In the genomic region with DNA sequence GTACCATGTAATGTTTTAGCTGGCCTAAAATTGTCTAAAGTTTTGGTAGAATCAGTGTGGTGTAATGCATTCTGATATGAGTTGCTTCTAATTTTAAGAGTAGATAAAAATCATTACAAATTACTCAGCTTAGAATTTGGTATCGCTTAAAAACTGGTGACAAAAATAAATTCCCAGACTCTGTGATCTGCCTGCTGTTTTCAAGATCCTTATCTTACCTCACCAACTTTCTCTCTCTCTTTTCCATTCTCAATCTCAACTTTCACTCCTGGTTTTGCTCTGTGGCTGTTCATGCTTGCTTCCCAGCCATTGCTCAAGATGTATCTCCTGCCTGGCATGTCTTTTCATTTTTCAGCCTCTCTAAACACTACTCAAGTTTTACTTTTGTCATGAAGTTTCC, we compare ENCODE assay signal across 9 cellular contexts. TPM values are rescaled to one million over a fixed set of nuclear protein-coding genes. Genes with fewer than 3 reads are reported as not detected.
DNase-seq lines count a peak whose midpoint lies in the region; ATAC-seq, FAIRE-seq and TF ChIP-seq lines count a peak whose summit lies in the region.
"Had no signal": no experiment of that assay in that cellular context is flagged by ENCODE, and none has a peak within 500 bp of the region (broad histone marks: within the 10 kb centered on the region; RNA-seq: fewer than 3 reads in every experiment).

No MANE protein-coding gene starts in this region.

- no peaks in the 10 kb centered on the region for H3K27me3 Mint-ChIP-seq in naive thymus-derived CD8-positive, alpha-beta T cell

- CTCF ChIA-PET in K562 (lab: Yijun Ruan, JAX; ENCODE audit: low intra/inter-chr PET ratio): no interaction called here

- no peak overlapping the region for H3K4me3 ChIP-seq in HUES6 (ENCODE audit: low read depth, low read length)
- no peak overlapping the region for H3K4me3 ChIP-seq in K562

- POLR2A ChIA-PET in K562 (lab: Yijun Ruan, JAX): interaction anchor here (0.8 kb wide), 1 partner anchor 15 kb away, joined by 3 read pairs; no protein-coding TSS in a partner anchor
- POLR2A ChIA-PET in naive thymus-derived CD8-positive, alpha-beta T cell (lab: Charles Lee): no interaction called here

- no peaks in the 10 kb centered on the region for H3K36me3 ChIP-seq in HUES6 (ENCODE audit: control insufficient read depth, insufficient read depth, low read length)
- no peaks in the 10 kb centered on the region for H3K36me3 ChIP-seq in K562 (ENCODE audit: control insufficient read depth, insufficient read depth, low read length)

- peaks cover 32% of the 10 kb centered on the region for H3K4me1 ChIP-seq in HUES6 (ENCODE audit: control insufficient read depth, insufficient read depth, low read length)
- peaks cover 0 to 10% of the 10 kb centered on the region in 2 experiments; a peak in 1 of 5 replicates for H3K4me1 ChIP-seq in K562 (replicated peaks in 1 of 2; ENCODE audit: control insufficient read depth in 2 of 2, insufficient read depth in 2 of 2, low read length in 2 of 2)

- H3K79me2 ChIP-seq in K562 (ENCODE audit: control insufficient read depth, insufficient read depth, low read length): peaks cover 92% of the 10 kb centered on the region

- H2AFZ ChIP-seq in K562 (ENCODE audit: low read depth, low read length): no peak overlapping the region

- TF ChIP-seq POLR2A in K562 (conservative IDR thresholded peaks at IDR 0.05): no peak

- intact Hi-C loops in K562 (cut with micrococcal nuclease): no loop called here

- peak; percentile 18 for DNase-seq in GM03348 (ENCODE audit: low spot score)
- no peak for DNase-seq in K562 (ENCODE audit: extremely low read depth in 1 of 4, low spot score in 3 of 4)
- DNase-seq in naive thymus-derived CD8-positive, alpha-beta T cell: no peak
- no peak for DNase-seq in NCI-H524 treated with DMSO at 0.1 percent for 48 hours (lab: John Stamatoyannopoulos, UW)
- DNase-seq in germinal center (ENCODE audit: low spot score): no peak
- DNase-seq in NCI-H2171 (lab: John Stamatoyannopoulos, UW): no peak
- DNase-seq: activated CD4-positive, CD25-positive, alpha-beta regulatory T cell treated with anti-CD3 and anti-CD28 coated beads, Interleukin-2, amount 50 U/mL, for 72 hours; Right ventricle myocardium superior had no signal

- H3K9me3 ChIP-seq in HUES6 (ENCODE audit: control insufficient read depth, insufficient read depth, low read depth, low read length) (no peaks in the 10 kb centered on the region), K562 (replicated peaks; ENCODE audit: control insufficient read depth, insufficient read depth, low read depth, low read length) (no peaks in the 10 kb centered on the region)

- TF ChIP-seq CTCF in K562 (IDR thresholded peaks at IDR 0.05 in 2 of 3, conservative IDR thresholded peaks at IDR 0.05 in 1 of 3; ENCODE audit: insufficient read depth in 2 of 3, low read depth in 1 of 3, low read length in 3 of 3): no peak

- in situ Hi-C loops in K562 (cut with MboI): no loop called here

- TF ChIP-seq EP300 in K562 (IDR thresholded peaks at IDR 0.05; ENCODE audit: low read length): no peak

- 0 out of 2 replicates have a peak overlapping the region, but pooled peaks have one; percentile 22 for H3K27ac ChIP-seq in HUES6 (ENCODE audit: low read depth, low read length)
- H3K27ac ChIP-seq in K562 (ENCODE audit: extremely low read depth, low read depth, low read length): no peak overlapping the region

- H3K4me1 Mint-ChIP-seq in naive thymus-derived CD8-positive, alpha-beta T cell: peaks cover 21 to 67% (median 48%) of the 10 kb centered on the region in 4 donors

- no peak for TF ChIP-seq RAD21 in K562 (CRISPR knock-in tag; conservative IDR thresholded peaks at IDR 0.05 in 1 of 2, IDR thresholded peaks at IDR 0.05 in 1 of 2)

- H3K4me2 ChIP-seq in K562 (ENCODE audit: insufficient read depth, low read length): no peak overlapping the region

- peak; percentile 40 for FAIRE-seq in K562 (lab: Jason Lieb, UNC)

- no peak for ATAC-seq in K562
- no peak for ATAC-seq in naive thymus-derived CD8-positive, alpha-beta T cell

- H3K9me1 ChIP-seq in K562 (ENCODE audit: control insufficient read depth, insufficient read depth, low read length): no peaks in the 10 kb centered on the region

- H3K36me3 Mint-ChIP-seq in naive thymus-derived CD8-positive, alpha-beta T cell: no peaks in the 10 kb centered on the region

- peak overlapping the region in 9 of 10 donors; percentile 6 to 72 (median 59) for H3K4me3 Mint-ChIP-seq in naive thymus-derived CD8-positive, alpha-beta T cell

- BruUV-seq in K562 (replicated peaks; lab: Mats Ljungman, UMichigan): no TSS peak

- H3K27ac Mint-ChIP-seq in naive thymus-derived CD8-positive, alpha-beta T cell: peak overlapping the region in 8 of 10 donors; percentile 67 to 86 (median 74)

- no peak overlapping the region for H3K9ac ChIP-seq in HUES6 (ENCODE audit: low read length)
- no peak overlapping the region for H3K9ac ChIP-seq in K562 (ENCODE audit: insufficient read depth in 1 of 2, low read depth in 2 of 2, low read length in 2 of 2)

- 6% methylated on average over 1 of the region's 1 CpG for WGBS in K562 (ENCODE audit: insufficient coverage, low coverage, missing lambda C conversion rate)

- H4K20me1 ChIP-seq in K562 (replicated peaks; ENCODE audit: control insufficient read depth, insufficient read depth, low read length): peaks cover 7% of the 10 kb centered on the region; the same call in 1 of the 2 replicates

- H3K27me3 ChIP-seq in HUES6 (ENCODE audit: control insufficient read depth, insufficient read depth, low read length) (no peaks in the 10 kb centered on the region), K562 (ENCODE audit: control insufficient read depth in 2 of 2, insufficient read depth in 2 of 2, low read length in 2 of 2) (no peaks in the 10 kb centered on the region)

- H3K9me3 Mint-ChIP-seq in naive thymus-derived CD8-positive, alpha-beta T cell: no peaks in the 10 kb centered on the region

TF ChIP-seq in K562, 482 proteins besides CTCF, POLR2A, EP300 and RAD21 (continues in another document):
- TF ChIP-seq ARNT (IDR thresholded peaks at IDR 0.05) (no peak), RB1 (IDR thresholded peaks at IDR 0.05; ENCODE audit: low read depth) (no peak), SP2 (IDR thresholded peaks at IDR 0.05; ENCODE audit: extremely low read depth, low read depth, low read length, poor library complexity, severe bottlenecking) (no peak), SRF (CRISPR knock-in tag; IDR thresholded peaks at IDR 0.05) (no peak), BDP1 (IDR thresholded peaks at IDR 0.05; ENCODE audit: insufficient read depth, insufficient read length) (no peak), ZNF766 (CRISPR knock-in tag; conservative IDR thresholded peaks at IDR 0.05) (no peak)
- TF ChIP-seq, protein P1, sequence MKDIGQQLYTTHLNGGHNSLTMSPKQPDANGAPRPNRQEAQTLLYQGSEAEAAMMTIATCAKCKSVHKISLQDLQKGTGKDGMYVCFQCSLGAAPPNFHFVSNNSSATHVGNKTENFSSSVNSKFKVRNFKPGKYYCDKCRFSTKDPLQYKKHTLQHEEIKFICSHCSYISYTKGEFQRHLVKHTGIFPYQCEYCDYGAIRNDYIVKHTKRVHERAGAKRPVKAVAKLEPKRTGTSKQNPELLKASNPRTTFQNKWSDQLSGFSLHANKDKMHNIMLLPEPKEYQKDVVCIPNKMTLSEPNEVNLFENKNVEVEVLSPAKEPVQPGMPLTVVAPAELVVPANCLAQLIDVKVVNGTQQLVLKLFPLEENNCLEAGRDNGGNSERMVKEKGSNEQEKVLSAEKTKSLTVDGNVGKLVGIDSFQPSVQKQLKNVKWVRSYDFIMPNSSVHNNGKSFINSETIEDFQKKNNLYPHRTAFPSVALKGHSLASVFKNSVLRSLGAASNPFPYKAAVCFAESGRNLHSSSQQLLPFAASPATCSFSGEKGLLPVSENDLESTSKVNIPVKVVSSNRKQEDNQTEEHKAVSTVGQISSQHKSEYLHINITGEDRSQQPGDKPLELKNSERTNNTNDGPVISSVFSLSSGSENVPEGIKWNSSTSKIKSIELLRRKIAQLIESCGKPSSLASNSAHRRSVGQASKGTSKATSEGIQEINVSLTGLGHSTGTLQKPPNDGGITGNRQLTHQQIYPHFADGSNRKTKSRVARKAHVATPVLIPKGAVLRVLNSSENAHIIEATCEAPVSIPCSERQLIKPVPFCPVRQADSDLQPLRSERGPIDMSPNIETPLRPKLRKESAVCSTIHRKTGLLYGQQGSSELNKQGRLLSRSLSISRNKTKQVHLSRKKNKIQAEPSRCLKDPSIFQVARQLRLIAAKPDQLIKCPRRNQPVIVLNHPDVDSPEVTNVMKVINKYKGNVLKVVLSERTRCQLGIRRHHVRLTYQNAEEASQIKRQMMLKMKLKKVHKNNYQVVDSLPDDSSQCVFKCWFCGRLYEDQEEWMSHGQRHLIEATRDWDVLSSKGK (CRISPR knock-in tag; IDR thresholded peaks at IDR 0.05): no peak

RNA-seq across cellular contexts. Expression of a gene that starts 45.7 kb away (rescaled TPM):
- 177 and 194 TPM in 2 replicates for total RNA-seq in K562 (2011; cell fraction: chromatin; rRNA removed; ENCODE audit: low replicate concordance)
- total RNA-seq in K562 (2011; cell fraction: nucleolus; rRNA removed): 37.9 and 49.0 TPM in 2 replicates
- 77.7 and 107 TPM in 2 replicates for total RNA-seq in K562 (2011; cell fraction: nucleoplasm; rRNA removed)
- total RNA-seq in K562 (2014; rRNA removed): 132 and 141 TPM in 2 replicates
- 49.6 and 59.4 TPM in 2 replicates for total RNA-seq in K562 (2014; rRNA removed; fragmentation: Illumina TruSeq; extraction: Trizol)
- 50.3 and 52.9 TPM in 2 replicates for total RNA-seq in K562 (2015; rRNA removed; fragmentation: Illumina TruSeq; extraction: Trizol)
- 76.5 and 78.4 TPM in 2 replicates for total RNA-seq in K562 (2021)
- polyA plus RNA-seq in K562 (2011; rRNA removed): 66.8 and 75.1 TPM in 2 replicates
- 67.8 and 76.1 TPM in 2 replicates for polyA plus RNA-seq in K562 (2011; cell fraction: cytosol; rRNA removed)
- polyA plus RNA-seq in K562 (2011; cell fraction: nucleus; rRNA removed): 104 and 117 TPM in 2 replicates
- polyA plus RNA-seq in K562 (2012): 28.6 and 33.8 TPM in 2 replicates
- 57.4 and 72.5 TPM in 2 replicates for polyA plus RNA-seq in K562 (2014; fragmentation: Illumina TruSeq; extraction: Trizol)
- polyA plus RNA-seq in K562 (2014; fragmentation: Nextera tagmentation; extraction: Ambion mirVana): 10 to 100 TPM; 10.5 to 12.9 TPM
- polyA plus RNA-seq in K562 (2014; rRNA removed): 22.4 and 23.5 TPM in 2 replicates
- 80.0 and 109 TPM in 2 replicates for polyA minus RNA-seq in K562 (2011; rRNA and poly(A)+ RNA removed)
- polyA minus RNA-seq in K562 (2011; cell fraction: cytosol; rRNA and poly(A)+ RNA removed): 48.3 and 64.8 TPM in 2 replicates
- polyA minus RNA-seq in K562 (2011; cell fraction: nucleus; rRNA and poly(A)+ RNA removed): 74.5 and 100 TPM in 2 replicates
- 10 to 100 TPM; 73.6 to 77.3 TPM for total RNA-seq in naive thymus-derived CD8-positive, alpha-beta T cell
- polyA plus RNA-seq in naive thymus-derived CD8-positive, alpha-beta T cell: 10 to 100 TPM; 43.2 to 54.3 (median 44.8) TPM
